ENCODE assay signal across 9 cellular contexts in the genomic region with DNA sequence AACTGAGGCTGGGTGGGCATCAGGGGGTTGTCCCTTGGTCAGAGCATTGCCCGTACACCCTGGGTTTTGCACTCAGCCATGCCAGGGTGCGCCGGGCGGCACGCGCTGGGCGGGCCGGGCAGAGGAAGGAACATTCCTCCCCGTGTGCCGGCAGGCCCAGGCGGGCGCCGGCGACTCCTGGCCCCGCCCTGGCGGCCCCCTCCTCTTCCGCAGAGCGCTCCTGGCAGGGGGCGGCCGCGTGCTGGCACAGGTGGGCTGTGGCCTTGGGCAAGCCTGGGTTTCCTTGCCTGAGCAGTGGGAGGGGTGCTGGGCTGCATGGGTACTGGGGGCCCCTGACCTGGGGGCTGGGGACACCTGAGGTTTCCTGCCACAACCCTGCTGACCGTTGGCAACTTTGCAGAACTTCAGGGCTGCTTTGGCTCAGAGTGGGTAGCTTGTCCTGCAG. TPM values are rescaled to one million over a fixed set of nuclear protein-coding genes. Genes with fewer than 3 reads are reported as not detected.
A peak's percentile ranks its signal among the peaks of the same experiment; 100 is the strongest.
DNase-seq lines count a peak whose midpoint lies in the region; ATAC-seq, FAIRE-seq and TF ChIP-seq lines count a peak whose summit lies in the region.
"Had no signal": no experiment of that assay in that cellular context is flagged by ENCODE, and none has a peak within 500 bp of the region (broad histone marks: within the 10 kb centered on the region; RNA-seq: fewer than 3 reads in every experiment).

No MANE protein-coding gene starts in this region.

- DNase-seq in GM23338 (ENCODE audit: low spot score) (peak; percentile 77), NCI-H526 treated with DMSO at 0.1 percent for 48 hours (lab: John Stamatoyannopoulos, UW) (peak; percentile 65), endothelial cell of umbilical vein (ENCODE audit: low read depth, low spot score) (no peak), trophoblast cell (no peak)
- DNase-seq in activated effector memory CD4-positive, alpha-beta T cell treated with anti-CD3 and anti-CD28 coated beads, Interleukin-2, amount 50 U/mL, for 16 hours, result no peak

- intact Hi-C loops in endothelial cell of umbilical vein (cut with micrococcal nuclease), result loop anchor here (5.0 to 10.0 kb wide), 2 partner anchors 119 kb away; a partner anchor contains a TSS

- H3K79me1 ChIP-seq in trophoblast cell (ENCODE audit: low read length), result peaks cover 30% of the 10 kb centered on the region

- FAIRE-seq in endothelial cell of umbilical vein (lab: Jason Lieb, UNC), result no peak
- FAIRE-seq: colon had no signal

- H3K4me1 Mint-ChIP-seq in GM23338, result peaks cover 45% of the 10 kb centered on the region

- peaks cover 49% of the 10 kb centered on the region for H3K4me1 ChIP-seq in GM23338 (ENCODE audit: insufficient read depth)
- peaks cover 47% of the 10 kb centered on the region for H3K4me1 ChIP-seq in endothelial cell of umbilical vein (ENCODE audit: control insufficient read depth, extremely low read depth, insufficient read depth, low read length)
- peaks cover 49 to 58% of the 10 kb centered on the region in 2 experiments for H3K4me1 ChIP-seq in trophoblast cell (ENCODE audit: control insufficient read depth in 1 of 2, insufficient read depth in 2 of 2, low read length in 2 of 2)

- no peak overlapping the region for H3K27ac Mint-ChIP-seq in GM23338

- H3K79me2 ChIP-seq in GM23338 (replicated peaks; ENCODE audit: insufficient read depth) (peaks cover 17% of the 10 kb centered on the region), endothelial cell of umbilical vein (ENCODE audit: control insufficient read depth, insufficient read depth, low read length) (no peaks in the 10 kb centered on the region), trophoblast cell (ENCODE audit: control insufficient read depth, insufficient read depth, low read length, poor library complexity) (peaks cover 10% of the 10 kb centered on the region)

- peak overlapping the region; percentile 59 for H3K4me3 Mint-ChIP-seq in GM23338

- peak overlapping the region; percentile 55 for H2BK12ac ChIP-seq in trophoblast cell (ENCODE audit: low read length)

- H3K27me3 ChIP-seq in GM23338 (ENCODE audit: insufficient read depth) (peaks cover 16% of the 10 kb centered on the region), endothelial cell of umbilical vein (ENCODE audit: control insufficient read depth in 2 of 2, insufficient read depth in 2 of 2, low read length in 2 of 2) (no peaks in the 10 kb centered on the region), trophoblast cell (ENCODE audit: insufficient read depth, low read length) (peaks cover 13% of the 10 kb centered on the region)

- POLR2A ChIA-PET in endothelial cell of umbilical vein (lab: Charles Lee), result no interaction called here

- dilution Hi-C loops in endothelial cell of umbilical vein (cut with MboI; ENCODE audit: extremely low pct_ligation_motif_present, low sequenced_read_pairs), result no loop called here

- H4K8ac ChIP-seq in trophoblast cell (ENCODE audit: low read depth, low read length), result peak overlapping the region; percentile 83

- H3K4me3 ChIP-seq in GM23338, result peak overlapping the region; percentile 68; the same call in 1 of the 2 replicates
- no peak overlapping the region for H3K4me3 ChIP-seq in endothelial cell of umbilical vein (replicated peaks in 1 of 3; ENCODE audit: insufficient read depth in 1 of 3, low read depth in 1 of 3, low read length in 3 of 3)
- no peak overlapping the region for H3K4me3 ChIP-seq in trophoblast cell (ENCODE audit: low read depth, low read length)

- H3F3A ChIP-seq in GM23338 (replicated peaks; ENCODE audit: low read depth), result peaks cover 6% of the 10 kb centered on the region; the same call in 1 of the 2 replicates

- H4K20me1 ChIP-seq in GM23338 (replicated peaks; ENCODE audit: insufficient read depth), result no peaks in the 10 kb centered on the region; the same call in 1 of the 2 replicates
- no peaks in the 10 kb centered on the region for H4K20me1 ChIP-seq in endothelial cell of umbilical vein (replicated peaks; ENCODE audit: control insufficient read depth, extremely low read depth, insufficient read depth, low read length)

- peaks cover 26% of the 10 kb centered on the region for H3K27me3 Mint-ChIP-seq in GM23338 (ENCODE audit: insufficient read depth, low read depth, poor library complexity)

- H3K36me3 Mint-ChIP-seq in GM23338 (ENCODE audit: low read depth), result peaks cover 16% of the 10 kb centered on the region; the same call in 1 of the 3 replicates

- peak overlapping the region; percentile 65 for H3K14ac ChIP-seq in trophoblast cell (ENCODE audit: low read length)

- H3K27ac ChIP-seq in GM23338 (ENCODE audit: low read depth), result 0 out of 2 replicates have a peak overlapping the region, but pooled peaks have one; percentile 79
- H3K27ac ChIP-seq in endothelial cell of umbilical vein (ENCODE audit: insufficient read depth, low read depth, low read length), result peak overlapping the region; percentile 84
- H3K27ac ChIP-seq in trophoblast cell (ENCODE audit: low read depth, low read length), result peak overlapping the region; percentile 88

- H3K9me1 ChIP-seq in endothelial cell of umbilical vein (replicated peaks; ENCODE audit: control insufficient read depth, extremely low read depth, insufficient read depth, low read length), result no peaks in the 10 kb centered on the region

- no peak for TF ChIP-seq POLR2A in endothelial cell of umbilical vein (IDR thresholded peaks at IDR 0.05; ENCODE audit: low read depth, low read length)

- peak overlapping the region; percentile 67 for H4K91ac ChIP-seq in trophoblast cell (ENCODE audit: low read depth, low read length)

- H3K9me3 Mint-ChIP-seq in GM23338, result no peaks in the 10 kb centered on the region

- H4K12ac ChIP-seq in trophoblast cell (ENCODE audit: low read depth, low read length), result peak overlapping the region; percentile 37

- no peaks in the 10 kb centered on the region for H3K9me3 ChIP-seq in endothelial cell of umbilical vein (replicated peaks; ENCODE audit: control insufficient read depth, insufficient read depth, low read length)
- no peaks in the 10 kb centered on the region for H3K9me3 ChIP-seq in trophoblast cell (ENCODE audit: insufficient read depth, low read depth, low read length)

- H2BK5ac ChIP-seq in trophoblast cell (ENCODE audit: low read depth, low read length, poor library complexity), result peak overlapping the region; percentile 78

- H2BK120ac ChIP-seq in trophoblast cell (ENCODE audit: insufficient read depth, low read length, poor library complexity), result peak overlapping the region; percentile 78

- H2AK5ac ChIP-seq in trophoblast cell (ENCODE audit: low read length), result peak overlapping the region; percentile 29

- ATAC-seq in GM23338 (peak; percentile 19), GM21717 (IDR thresholded peaks at IDR 0.05; ENCODE audit: unreplicated experiment) (no peak), HG02852 (IDR thresholded peaks at IDR 0.05; ENCODE audit: unreplicated experiment) (no peak), HG03342 (IDR thresholded peaks at IDR 0.05; ENCODE audit: unreplicated experiment) (no peak)

- TF ChIP-seq CTCF in GM23338 (conservative IDR thresholded peaks at IDR 0.05; ENCODE audit: low read depth in 2 of 2) (no peak), endothelial cell of umbilical vein (IDR thresholded peaks at IDR 0.05; ENCODE audit: extremely low read depth in 1 of 2, insufficient read depth in 1 of 2, low read depth in 1 of 2, low read length in 2 of 2) (no peak)

- no peak overlapping the region for H2AFZ ChIP-seq in GM23338
- H2AFZ ChIP-seq in endothelial cell of umbilical vein (ENCODE audit: low read depth, low read length), result peak overlapping the region; percentile 10
- H2AFZ ChIP-seq in trophoblast cell (ENCODE audit: insufficient read depth, low read length, poor library complexity), result peak overlapping the region; percentile 1

- H3K18ac ChIP-seq in trophoblast cell (ENCODE audit: low read length), result peak overlapping the region; percentile 68

- H3K4ac ChIP-seq in trophoblast cell (ENCODE audit: low read depth, low read length), result peak overlapping the region; percentile 71

- H3K9me2 ChIP-seq in GM23338 (ENCODE audit: insufficient read depth), result no peaks in the 10 kb centered on the region

- H3K9ac ChIP-seq in endothelial cell of umbilical vein (replicated peaks; ENCODE audit: extremely low read depth, insufficient read depth, low read length) (peak overlapping the region; percentile 53), trophoblast cell (ENCODE audit: low read length) (peak overlapping the region; percentile 21)

- H3K36me3 ChIP-seq in GM23338 (ENCODE audit: insufficient read depth) (no peaks in the 10 kb centered on the region; the same call in 1 of the 2 replicates), endothelial cell of umbilical vein (ENCODE audit: control insufficient read depth in 2 of 2, extremely low read depth in 1 of 2, insufficient read depth in 2 of 2, low read length in 2 of 2) (no peaks in the 10 kb centered on the region), trophoblast cell (ENCODE audit: control insufficient read depth in 1 of 2, insufficient read depth in 2 of 2, low read length in 2 of 2) (peaks cover 27 to 30% of the 10 kb centered on the region in 2 experiments)

- peak overlapping the region; percentile 92 for H3K4me2 ChIP-seq in GM23338
- H3K4me2 ChIP-seq in endothelial cell of umbilical vein (ENCODE audit: insufficient read depth, low read length), result peak overlapping the region; percentile 60
- H3K4me2 ChIP-seq in trophoblast cell (ENCODE audit: low read length), result peak overlapping the region; percentile 79

- no TSS peak for BruUV-seq in endothelial cell of umbilical vein (replicated peaks; lab: Mats Ljungman, UMichigan)

- CTCF ChIA-PET in endothelial cell of umbilical vein (lab: Charles Lee), result interaction anchor here (1.4 to 1.6 kb wide), 2 partner anchors 32 to 72 kb away, joined by 3 read pairs; a partner anchor contains a TSS

- no CpG with 5 or more reads among the region's 22 CpGs for WGBS in trophoblast cell (ENCODE audit: extremely low coverage, insufficient coverage, insufficient read length)

- H3K23ac ChIP-seq in trophoblast cell (ENCODE audit: low read length), result no peak overlapping the region

RNA-seq across cellular contexts. Expression of a gene that starts 3.9 kb away (rescaled TPM):
- total RNA-seq in GM23338 (2014; rRNA removed; shearing (Covaris generic)), result 24.5 and 35.4 TPM in 2 replicates
- polyA plus RNA-seq in GM23338 (2016; fragmentation: Nextera tagmentation; extraction: Ambion mirVana) (1.7 and 3.2 TPM in 2 replicates), endothelial cell of umbilical vein (13.1 and 14.8 TPM in 2 replicates)
- 12.6 and 15.1 TPM in 2 replicates for total RNA-seq in endothelial cell of umbilical vein
- polyA plus RNA-seq in endothelial cell of umbilical vein (2011; cell fraction: cytosol; rRNA removed), result 8.3 and 11.9 TPM in 2 replicates
- 9.8 and 11.4 TPM in 2 replicates for polyA plus RNA-seq in endothelial cell of umbilical vein (2011; cell fraction: nucleus; rRNA removed)
- polyA plus RNA-seq in endothelial cell of umbilical vein (2012), result 2.4 and 3.1 TPM in 2 replicates
- 9.5 and 10.4 TPM in 2 replicates for polyA minus RNA-seq in endothelial cell of umbilical vein
- polyA minus RNA-seq in endothelial cell of umbilical vein (2011; cell fraction: cytosol; rRNA and poly(A)+ RNA removed), result 7.8 TPM
- polyA minus RNA-seq in endothelial cell of umbilical vein (2011; cell fraction: nucleus; rRNA and poly(A)+ RNA removed), result 6.2 and 13.7 TPM in 2 replicates
- 4.9 and 5.3 TPM in 2 replicates for polyA plus RNA-seq in trophoblast cell (2013)

RNA-seq across cellular contexts. Expression of a gene that starts 31.8 kb away (rescaled TPM):
- 65.6 and 76.8 TPM in 2 replicates for total RNA-seq in GM23338 (2014; rRNA removed; shearing (Covaris generic))
- polyA plus RNA-seq in GM23338 (2016; fragmentation: Nextera tagmentation; extraction: Ambion mirVana) (29.8 and 32.5 TPM in 2 replicates), endothelial cell of umbilical vein (31.1 and 40.3 TPM in 2 replicates)
- total RNA-seq in endothelial cell of umbilical vein, result 31.6 and 32.2 TPM in 2 replicates
- 17.5 and 24.9 TPM in 2 replicates for polyA plus RNA-seq in endothelial cell of umbilical vein (2011; cell fraction: cytosol; rRNA removed)
- polyA plus RNA-seq in endothelial cell of umbilical vein (2011; cell fraction: nucleus; rRNA removed), result 64.9 and 75.7 TPM in 2 replicates
- polyA plus RNA-seq in endothelial cell of umbilical vein (2012), result 22.1 and 23.0 TPM in 2 replicates
- polyA minus RNA-seq in endothelial cell of umbilical vein, result 13.8 and 14.1 TPM in 2 replicates
- polyA minus RNA-seq in endothelial cell of umbilical vein (2011; cell fraction: cytosol; rRNA and poly(A)+ RNA removed), result 29.8 TPM
- 10.8 and 13.0 TPM in 2 replicates for polyA minus RNA-seq in endothelial cell of umbilical vein (2011; cell fraction: nucleus; rRNA and poly(A)+ RNA removed)
- polyA plus RNA-seq in trophoblast cell (2013), result 15.5 and 16.6 TPM in 2 replicates

RNA-seq across cellular contexts. Expression of a gene that starts 35.3 kb away (rescaled TPM):
- 5.0 and 6.5 TPM in 2 replicates for total RNA-seq in GM23338 (2014; rRNA removed; shearing (Covaris generic))
- polyA plus RNA-seq in GM23338 (2016; fragmentation: Nextera tagmentation; extraction: Ambion mirVana) (5.9 and 7.7 TPM in 2 replicates), endothelial cell of umbilical vein (4.8 and 4.9 TPM in 2 replicates)
- 11.3 and 14.5 TPM in 2 replicates for total RNA-seq in endothelial cell of umbilical vein
- polyA plus RNA-seq in endothelial cell of umbilical vein (2011; cell fraction: cytosol; rRNA removed), result 5.5 and 5.8 TPM in 2 replicates
- 18.5 and 18.6 TPM in 2 replicates for polyA plus RNA-seq in endothelial cell of umbilical vein (2011; cell fraction: nucleus; rRNA removed)
- polyA plus RNA-seq in endothelial cell of umbilical vein (2012), result 6.0 and 9.1 TPM in 2 replicates
- polyA minus RNA-seq in endothelial cell of umbilical vein, result 9.3 and 13.5 TPM in 2 replicates
- polyA minus RNA-seq in endothelial cell of umbilical vein (2011; cell fraction: cytosol; rRNA and poly(A)+ RNA removed), result 10.9 TPM
- 7.7 and 8.8 TPM in 2 replicates for polyA minus RNA-seq in endothelial cell of umbilical vein (2011; cell fraction: nucleus; rRNA and poly(A)+ RNA removed)
- polyA plus RNA-seq in trophoblast cell (2013), result 6.3 and 6.5 TPM in 2 replicates

RNA-seq across cellular contexts. Expression of a gene that starts 47.3 kb away (rescaled TPM):
- not detected in 2 replicates for total RNA-seq in GM23338 (2014; rRNA removed; shearing (Covaris generic))
- polyA plus RNA-seq in GM23338 (2016; fragmentation: Nextera tagmentation; extraction: Ambion mirVana), result not detected in 2 replicates
- total RNA-seq in endothelial cell of umbilical vein, result not detected in 2 replicates
- polyA plus RNA-seq in endothelial cell of umbilical vein, result not detected in 2 replicates
- not detected in 2 replicates for polyA plus RNA-seq in endothelial cell of umbilical vein (2011; cell fraction: cytosol; rRNA removed)
- not detected in 2 replicates for polyA plus RNA-seq in endothelial cell of umbilical vein (2011; cell fraction: nucleus; rRNA removed)
- not detected in 2 replicates for polyA plus RNA-seq in endothelial cell of umbilical vein (2012)
- polyA minus RNA-seq in endothelial cell of umbilical vein, result not detected in 2 replicates
- polyA minus RNA-seq in endothelial cell of umbilical vein (2011; cell fraction: cytosol; rRNA and poly(A)+ RNA removed), result not detected
- not detected in 2 replicates for polyA minus RNA-seq in endothelial cell of umbilical vein (2011; cell fraction: nucleus; rRNA and poly(A)+ RNA removed)
- not detected in 2 replicates for polyA plus RNA-seq in trophoblast cell (2013)

Comparison
In these comparisons a context has a peak if more than half of its experiments do, and no peak if none do; other contexts are left out.
1. DNase-seq: peak in GM23338 (single experiment) and NCI-H526 treated with DMSO at 0.1 percent for 48 hours (single experiment); none in endothelial cell of umbilical vein (single experiment), trophoblast cell (0 of 2) and activated effector memory CD4-positive, alpha-beta T cell treated with anti-CD3 and anti-CD28 coated beads, Interleukin-2, amount 50 U/mL, for 16 hours (single experiment).
2. Peak in every context shown above with its lines, with median percentiles within 50 percentile points of each other: H3K27ac ChIP-seq and H3K4me2 ChIP-seq.